In the genomic region with DNA sequence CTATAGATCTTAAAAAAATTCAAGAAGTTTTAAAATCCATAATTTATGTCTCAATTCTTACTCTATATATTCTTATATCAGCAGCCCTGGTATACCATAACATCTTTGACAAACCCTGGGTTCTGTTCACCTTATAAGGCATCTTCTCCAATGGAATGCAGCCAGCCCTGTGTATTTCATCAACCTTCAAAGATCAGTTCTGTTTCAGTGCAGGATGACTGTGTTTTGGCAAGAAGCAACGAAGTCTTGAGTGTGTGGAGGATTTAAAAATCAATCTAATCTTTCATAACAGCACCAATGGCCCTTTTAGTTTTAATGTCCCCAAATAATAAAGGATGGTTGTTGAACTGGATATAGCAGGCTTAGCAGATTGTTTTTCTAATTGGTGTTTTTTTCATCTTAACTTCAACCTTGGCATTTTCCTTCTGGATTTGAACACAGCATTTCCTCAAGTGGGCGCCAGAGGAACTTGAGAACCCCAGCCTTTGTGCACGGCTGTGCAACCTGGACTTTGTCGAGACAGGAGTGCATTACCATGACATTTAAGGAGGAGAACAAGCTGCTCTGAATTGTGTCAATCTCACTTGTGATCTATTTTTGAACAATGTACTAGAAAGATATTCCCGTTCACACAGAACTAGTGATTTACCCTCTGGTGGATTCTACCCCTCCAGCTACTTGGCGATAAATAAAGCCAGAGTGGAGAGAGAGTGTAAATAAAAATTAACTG, we compare ENCODE assay signal across 2 cellular contexts.
TF ChIP-seq lines count a peak whose summit lies in the region.

No MANE protein-coding gene starts in this region.

TF ChIP-seq in HCT116, 20 proteins besides CTCF, POLR2A, EP300 and RAD21 (continued from another document):
- TF ChIP-seq, protein P1, sequence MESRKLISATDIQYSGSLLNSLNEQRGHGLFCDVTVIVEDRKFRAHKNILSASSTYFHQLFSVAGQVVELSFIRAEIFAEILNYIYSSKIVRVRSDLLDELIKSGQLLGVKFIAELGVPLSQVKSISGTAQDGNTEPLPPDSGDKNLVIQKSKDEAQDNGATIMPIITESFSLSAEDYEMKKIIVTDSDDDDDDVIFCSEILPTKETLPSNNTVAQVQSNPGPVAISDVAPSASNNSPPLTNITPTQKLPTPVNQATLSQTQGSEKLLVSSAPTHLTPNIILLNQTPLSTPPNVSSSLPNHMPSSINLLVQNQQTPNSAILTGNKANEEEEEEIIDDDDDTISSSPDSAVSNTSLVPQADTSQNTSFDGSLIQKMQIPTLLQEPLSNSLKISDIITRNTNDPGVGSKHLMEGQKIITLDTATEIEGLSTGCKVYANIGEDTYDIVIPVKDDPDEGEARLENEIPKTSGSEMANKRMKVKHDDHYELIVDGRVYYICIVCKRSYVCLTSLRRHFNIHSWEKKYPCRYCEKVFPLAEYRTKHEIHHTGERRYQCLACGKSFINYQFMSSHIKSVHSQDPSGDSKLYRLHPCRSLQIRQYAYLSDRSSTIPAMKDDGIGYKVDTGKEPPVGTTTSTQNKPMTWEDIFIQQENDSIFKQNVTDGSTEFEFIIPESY (IDR thresholded peaks at IDR 0.05; ENCODE audit: extremely low read depth, insufficient replicate concordance, low read length): no peak

TF ChIP-seq in WTC11, 78 proteins besides CTCF, POLR2A, EP300 and RAD21 (continued from another document):
- TF ChIP-seq, protein P2, sequence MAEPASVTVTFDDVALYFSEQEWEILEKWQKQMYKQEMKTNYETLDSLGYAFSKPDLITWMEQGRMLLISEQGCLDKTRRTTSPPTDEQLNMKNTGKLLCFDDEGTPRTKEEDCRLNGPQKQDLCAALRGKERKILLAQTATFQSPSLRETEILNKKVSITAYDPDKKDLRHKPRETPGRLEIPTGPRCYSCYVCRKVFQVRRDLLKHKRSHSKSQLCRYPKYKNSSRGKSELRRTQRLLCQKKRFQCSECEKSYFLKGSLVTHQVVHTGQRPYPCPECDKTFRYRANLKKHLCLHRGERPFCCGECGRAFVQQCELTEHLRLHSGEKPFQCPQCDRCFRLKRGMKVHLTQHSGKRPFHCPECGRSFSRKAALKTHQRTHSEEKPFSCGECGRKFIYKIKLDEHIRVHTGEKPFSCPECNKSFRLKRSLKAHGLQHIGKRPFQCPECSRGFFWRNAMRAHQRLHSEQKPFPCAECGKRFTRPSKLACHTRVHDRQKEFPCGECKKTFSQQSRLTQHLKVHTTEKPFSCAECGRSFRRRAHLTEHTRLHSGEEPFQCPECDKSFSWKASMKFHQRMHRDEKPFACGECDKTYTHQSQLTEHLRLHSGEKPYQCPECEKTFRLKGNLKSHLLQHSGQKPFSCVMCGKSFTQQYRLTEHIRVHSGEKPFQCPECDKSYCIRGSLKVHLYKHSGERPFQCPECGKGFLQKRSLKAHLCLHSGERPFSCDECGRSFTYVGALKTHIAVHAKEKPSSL (CRISPR knock-in tag; conservative IDR thresholded peaks at IDR 0.05): no peak
- TF ChIP-seq, protein P3, sequence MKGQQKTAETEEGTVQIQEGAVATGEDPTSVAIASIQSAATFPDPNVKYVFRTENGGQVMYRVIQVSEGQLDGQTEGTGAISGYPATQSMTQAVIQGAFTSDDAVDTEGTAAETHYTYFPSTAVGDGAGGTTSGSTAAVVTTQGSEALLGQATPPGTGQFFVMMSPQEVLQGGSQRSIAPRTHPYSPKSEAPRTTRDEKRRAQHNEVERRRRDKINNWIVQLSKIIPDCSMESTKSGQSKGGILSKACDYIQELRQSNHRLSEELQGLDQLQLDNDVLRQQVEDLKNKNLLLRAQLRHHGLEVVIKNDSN (CRISPR knock-in tag; IDR thresholded peaks at IDR 0.05): no peak
- TF ChIP-seq ZNF396 (CRISPR knock-in tag; IDR thresholded peaks at IDR 0.05; ENCODE audit: borderline replicate concordance) (no peak), CREM (CRISPR knock-in tag; IDR thresholded peaks at IDR 0.05) (no peak)
